In genomic region chr1:203638076-203638475, GRCh38 we compare ENCODE assay signal across 9 cellular contexts. TPM values are rescaled to one million over a fixed set of nuclear protein-coding genes. Genes with fewer than 3 reads are reported as not detected.
DNase-seq lines count a peak whose midpoint lies in the region; ATAC-seq and TF ChIP-seq lines count a peak whose summit lies in the region.
"Had no signal": no experiment of that assay in that cellular context is flagged by ENCODE, and none has a peak within 500 bp of the region (broad histone marks: within the 10 kb centered on the region; RNA-seq: fewer than 3 reads in every experiment).

No MANE protein-coding gene starts in this region.

- no peaks in the 10 kb centered on the region for H3K9me3 Mint-ChIP-seq in activated naive CD4-positive, alpha-beta T cell treated with anti-CD3 and anti-CD28 coated beads, Interleukin-2, amount 50 U/mL, for 24 hours

- peaks cover 3% of the 10 kb centered on the region; the same call in 1 of the 2 replicates for H3K36me3 ChIP-seq in PC-9 (ENCODE audit: low read depth)
- peaks cover 0 to 5% (median 4%) of the 10 kb centered on the region in 3 donors for H3K36me3 ChIP-seq in tibial artery

- peak overlapping the region; percentile 10; the same call in 1 of the 2 replicates for H3K4me2 ChIP-seq in PC-9

- CTCF ChIA-PET in PC-9 (lab: Charles Lee): no interaction called here

- no peak for TF ChIP-seq CTCF in PC-9 (conservative IDR thresholded peaks at IDR 0.05)
- no peak for TF ChIP-seq CTCF in tibial artery (IDR thresholded peaks at IDR 0.05)

- H3K4me3 Mint-ChIP-seq in activated naive CD4-positive, alpha-beta T cell treated with anti-CD3 and anti-CD28 coated beads, Interleukin-2, amount 50 U/mL, for 24 hours: peak overlapping the region; percentile 17

- H3K9me2 ChIP-seq in PC-9 (ENCODE audit: insufficient read depth): no peaks in the 10 kb centered on the region

- no peak for DNase-seq in activated naive CD4-positive, alpha-beta T cell treated with Interleukin-2 at 50 U/mL for 16 hours
- DNase-seq in PC-9 (no peak), left ventricle myocardium superior (no peak), tibial artery (no peak), NCI-H146 treated with DMSO at 0.1 percent for 48 hours (lab: John Stamatoyannopoulos, UW; ENCODE audit: unreplicated experiment) (no peak), germinal center (ENCODE audit: low spot score) (no peak)
- DNase-seq in activated CD4-positive, alpha-beta T cell treated with anti-CD3 and anti-CD28 coated beads, Interleukin-2, amount 50 U/mL, for 4 hours: no peak

- peaks cover 41% of the 10 kb centered on the region for H3K4me1 Mint-ChIP-seq in activated naive CD4-positive, alpha-beta T cell treated with anti-CD3 and anti-CD28 coated beads, Interleukin-2, amount 50 U/mL, for 24 hours

- no peaks in the 10 kb centered on the region for H3K27me3 Mint-ChIP-seq in activated naive CD4-positive, alpha-beta T cell treated with anti-CD3 and anti-CD28 coated beads, Interleukin-2, amount 50 U/mL, for 24 hours

- H2AFZ ChIP-seq in PC-9: no peak overlapping the region

- H4K20me1 ChIP-seq in PC-9 (ENCODE audit: insufficient read depth): no peaks in the 10 kb centered on the region; the same call in 1 of the 2 replicates

- peaks cover 6% of the 10 kb centered on the region for H3F3A ChIP-seq in PC-9 (ENCODE audit: insufficient read depth, low read depth)

- no peak overlapping the region for H3K27ac ChIP-seq in PC-9
- H3K27ac ChIP-seq in tibial artery: peak overlapping the region; percentile 80 to 82
- H3K27ac ChIP-seq: SK-N-MC had no signal

- H3K9me3 ChIP-seq in PC-9 (ENCODE audit: insufficient read depth, low read depth) (no peaks in the 10 kb centered on the region), tibial artery (no peaks in the 10 kb centered on the region)

- H3K27me3 ChIP-seq in PC-9 (ENCODE audit: insufficient read depth, low read depth) (no peaks in the 10 kb centered on the region), tibial artery (no peaks in the 10 kb centered on the region)

- H3K27ac Mint-ChIP-seq in activated naive CD4-positive, alpha-beta T cell treated with anti-CD3 and anti-CD28 coated beads, Interleukin-2, amount 50 U/mL, for 24 hours: no peak overlapping the region

- H3K36me3 Mint-ChIP-seq in activated naive CD4-positive, alpha-beta T cell treated with anti-CD3 and anti-CD28 coated beads, Interleukin-2, amount 50 U/mL, for 24 hours: peaks cover 3% of the 10 kb centered on the region

- H3K4me1 ChIP-seq in PC-9 (replicated peaks; ENCODE audit: insufficient read depth) (peaks cover 18% of the 10 kb centered on the region), tibial artery (peaks cover 2 to 61% (median 51%) of the 10 kb centered on the region in 4 donors)

- peaks cover 36% of the 10 kb centered on the region for H3K79me2 ChIP-seq in PC-9 (ENCODE audit: low read depth)

- intact Hi-C loops in PC-9 (cut with micrococcal nuclease; ENCODE audit: unreplicated experiment): no loop called here
- intact Hi-C loops in left ventricle myocardium superior (cut with micrococcal nuclease): no loop called here
- intact Hi-C loops in tibial artery (cut with DNase I; ENCODE audit: low total_unique reads): no loop called here

- no peak overlapping the region for H3K4me3 ChIP-seq in PC-9
- H3K4me3 ChIP-seq in tibial artery: no peak overlapping the region
- H3K4me3 ChIP-seq: SK-N-MC had no signal

- ATAC-seq in left ventricle myocardium superior: peak; percentile 11

- no TSS peak for BruUV-seq in PC-9 (replicated peaks; lab: Mats Ljungman, UMichigan)

- POLR2A ChIA-PET in PC-9 (lab: Charles Lee; ENCODE audit: unreplicated experiment): no interaction called here

RNA-seq across cellular contexts. Expression of gene ATP2B4, which starts 11.4 kb away (rescaled TPM):
- 31.2 and 39.7 TPM in 2 replicates for total RNA-seq in PC-9 (2021)
- 69.5 TPM for total RNA-seq in left ventricle myocardium superior
